In the genomic region with DNA sequence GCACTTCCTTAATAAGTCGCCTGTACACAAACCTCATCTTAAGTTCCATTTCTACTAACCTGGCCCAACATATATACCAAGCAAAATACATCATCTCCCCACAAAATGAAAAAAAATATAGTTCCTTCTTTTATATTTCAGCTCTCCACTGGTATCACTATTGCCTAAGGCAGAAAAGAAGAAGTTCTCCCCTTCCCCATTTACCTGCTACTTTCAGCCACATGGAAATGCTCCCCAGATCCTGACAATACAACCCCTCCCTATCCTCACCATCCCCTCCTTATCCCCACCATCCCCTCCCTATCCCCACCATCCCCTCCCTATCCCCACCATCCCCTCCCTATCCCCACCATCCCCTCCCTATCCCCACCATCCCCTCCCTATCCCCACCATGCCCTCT, we compare ENCODE assay signal across 26 cellular contexts.
"Had no signal": no experiment of that assay in that cellular context is flagged by ENCODE, and none has a peak within 500 bp of the region (broad histone marks: within the 10 kb centered on the region; RNA-seq: fewer than 3 reads in every experiment).

No MANE protein-coding gene starts in this region.

- H3K9me3 Mint-ChIP-seq: effector memory CD8-positive, alpha-beta T cell; mesothelial cell of epicardium; natural killer cell treated with Interleukin-12 subunit alpha and Interleukin-12 subunit beta and Interleukin-15 and Interleukin-18, amount 100 ng/mL, for 72 hours; stimulated activated effector memory CD8-positive, alpha-beta T cell treated with anti-CD3 and anti-CD28 coated beads, Interleukin-12 subunit alpha, Interleukin-12 subunit beta, amount 100 ng/mL, for 72 hours had no signal

- H3K27ac Mint-ChIP-seq: effector memory CD8-positive, alpha-beta T cell; mesothelial cell of epicardium; naive B cell; natural killer cell treated with Interleukin-12 subunit alpha and Interleukin-12 subunit beta and Interleukin-15 and Interleukin-18, amount 100 ng/mL, for 72 hours; neural progenitor cell; progenitor cell of endocrine pancreas; stimulated activated effector memory CD8-positive, alpha-beta T cell treated with anti-CD3 and anti-CD28 coated beads, Interleukin-12 subunit alpha, Interleukin-12 subunit beta, amount 100 ng/mL, for 72 hours had no signal

- H3K4me1 ChIP-seq: esophagus squamous epithelium, heart right ventricle, left lung, neural progenitor cell, parathyroid adenoma, sigmoid colon, stomach, thyroid gland, vagina had no signal

- H3K36me3 ChIP-seq: esophagus squamous epithelium, heart right ventricle, left lung, neural progenitor cell, sigmoid colon, stomach, thyroid gland, vagina had no signal

- H3K27ac ChIP-seq: esophagus squamous epithelium, heart right ventricle, left lung, neural progenitor cell, parathyroid adenoma, sigmoid colon, stomach, thyroid gland, vagina had no signal

- H3K9me3 ChIP-seq: esophagus squamous epithelium, heart right ventricle, left lung, mucosa of descending colon, sigmoid colon, stomach, thyroid gland, vagina had no signal

- DNase-seq: effector memory CD8-positive, alpha-beta T cell; erythroblast; esophagus squamous epithelium; foreskin melanocyte; glutamatergic neuron; heart right ventricle; hippocampal formation; left cardiac atrium; left lung; mesenchymal stem cell; mucosa of descending colon; naive B cell; sigmoid colon; stimulated activated CD4-positive, alpha-beta T cell treated with anti-CD3 and anti-CD28 coated beads, Interleukin-2, amount 100 ng/mL, for 24 hours; stimulated activated CD4-positive, alpha-beta T cell treated with anti-CD3 and anti-CD28 coated beads, Interleukin-4, amount 100 ng/mL, for 24 hours; stimulated activated naive CD4-positive, alpha-beta T cell treated with Interleukin-2 at 50 U/mL for 16 hours; stomach; thyroid gland; trophoblast cell had no signal

- H3K4me3 Mint-ChIP-seq: effector memory CD8-positive, alpha-beta T cell; mesothelial cell of epicardium; naive B cell; natural killer cell treated with Interleukin-12 subunit alpha and Interleukin-12 subunit beta and Interleukin-15 and Interleukin-18, amount 100 ng/mL, for 72 hours; stimulated activated effector memory CD8-positive, alpha-beta T cell treated with anti-CD3 and anti-CD28 coated beads, Interleukin-12 subunit alpha, Interleukin-12 subunit beta, amount 100 ng/mL, for 72 hours had no signal

- H3K4me3 ChIP-seq: esophagus squamous epithelium, heart right ventricle, left lung, mucosa of descending colon, neural progenitor cell, sigmoid colon, stomach, thyroid gland, vagina had no signal

- H3K27me3 ChIP-seq: esophagus squamous epithelium, neural progenitor cell, sigmoid colon, thyroid gland, vagina had no signal

- H3K36me3 Mint-ChIP-seq: mesothelial cell of epicardium; naive B cell; natural killer cell treated with Interleukin-12 subunit alpha and Interleukin-12 subunit beta and Interleukin-15 and Interleukin-18, amount 100 ng/mL, for 72 hours; neural progenitor cell; stimulated activated effector memory CD8-positive, alpha-beta T cell treated with anti-CD3 and anti-CD28 coated beads, Interleukin-12 subunit alpha, Interleukin-12 subunit beta, amount 100 ng/mL, for 72 hours had no signal

- H3K4me1 Mint-ChIP-seq: mesothelial cell of epicardium; naive B cell; stimulated activated effector memory CD8-positive, alpha-beta T cell treated with anti-CD3 and anti-CD28 coated beads, Interleukin-12 subunit alpha, Interleukin-12 subunit beta, amount 100 ng/mL, for 72 hours had no signal
